ENCODE assay signal across 8 cellular contexts in the genomic region with DNA sequence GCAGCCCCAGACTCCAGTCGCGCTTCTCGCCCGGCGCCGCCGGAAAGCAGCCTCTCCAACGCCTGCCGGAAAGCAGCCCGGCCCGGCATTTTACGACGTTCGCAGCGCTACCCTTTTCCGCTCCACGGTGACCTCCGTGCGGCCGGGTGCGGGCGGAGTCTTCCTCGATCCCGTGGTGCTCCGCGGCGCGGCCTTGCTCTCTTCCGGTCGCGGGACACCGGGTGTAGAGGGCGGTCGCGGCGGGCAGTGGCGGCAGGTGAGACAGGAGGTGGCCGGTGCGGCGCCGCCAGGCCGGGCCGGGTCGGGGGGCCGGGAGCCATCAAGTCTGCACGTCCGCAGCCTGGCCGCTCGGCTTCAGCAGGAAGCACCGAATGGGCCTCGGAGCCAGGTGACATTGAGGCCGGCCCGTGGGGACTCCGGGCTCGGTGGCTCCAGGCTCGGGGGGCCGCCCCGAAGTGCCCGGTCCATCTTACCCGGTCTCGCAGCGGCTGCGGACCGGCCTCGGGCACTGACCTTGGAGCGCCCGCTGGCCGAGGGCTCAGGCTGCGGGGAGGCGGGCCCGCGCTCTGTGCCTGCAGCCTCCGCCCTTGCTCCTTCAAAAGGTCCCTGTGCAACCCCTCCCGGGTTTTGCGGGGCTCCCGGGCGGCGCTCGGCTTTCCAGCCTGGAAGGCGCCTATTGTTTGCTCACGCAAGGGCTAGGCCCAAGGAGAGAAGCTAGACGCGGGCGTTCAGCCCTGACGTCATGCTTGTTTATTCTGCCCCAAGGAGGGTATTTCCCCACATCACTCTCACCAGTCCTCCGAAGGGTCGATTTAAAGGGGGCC. TPM values are rescaled to one million over a fixed set of nuclear protein-coding genes. Genes with fewer than 3 reads are reported as not detected.
A peak's percentile ranks its signal among the peaks of the same experiment; 100 is the strongest.
DNase-seq lines count a peak whose midpoint lies in the region; ATAC-seq and TF ChIP-seq lines count a peak whose summit lies in the region.

Gene COX4I1 (plus strand): TSS at position 199 of the 824 bp plus-strand sequence. CDS start 1,511 bp downstream, outside the sequence.
Gene EMC8 (minus strand): TSS at position 48 of the 824 bp plus-strand sequence. CDS start 249 bp downstream, outside the sequence.

- TF ChIP-seq POLR2A in IMR-90 (IDR thresholded peaks at IDR 0.05; ENCODE audit: low read depth, low read length) = peak; percentile 83

- peaks cover 13% of the 10 kb centered on the region; the same call in 1 of the 2 replicates for H3K9me1 ChIP-seq in IMR-90 (ENCODE audit: insufficient read depth, low read length)

- H3K27ac ChIP-seq in IMR-90 (ENCODE audit: insufficient read depth, low read length) = peak within 1 kb of the TSS; percentile 74
- peak within 1 kb of the TSS; percentile 53 for H3K27ac ChIP-seq in OCI-LY7 (ENCODE audit: low read depth, low read length, poor library complexity, severe bottlenecking)

- peak within 1 kb of the TSS; percentile 100 for H3K4me2 ChIP-seq in IMR-90 (ENCODE audit: low read depth, low read length)
- peak within 1 kb of the TSS; percentile 96 for H3K4me2 ChIP-seq in OCI-LY7 (ENCODE audit: low read length)

- BruUV-seq in IMR-90 (replicated peaks; lab: Mats Ljungman, UMichigan) (no TSS peak), OCI-LY7 (replicated peaks; lab: Mats Ljungman, UMichigan) (no TSS peak)

- peak within 1 kb of the TSS; percentile 38 for H4K91ac ChIP-seq in IMR-90 (ENCODE audit: insufficient read depth, low read depth, low read length)

- H3K14ac ChIP-seq in IMR-90 (replicated peaks; ENCODE audit: low read depth, low read length) = peak within 1 kb of the TSS; percentile 83

- H4K20me1 ChIP-seq in IMR-90 (ENCODE audit: insufficient read depth, low read length) = peaks cover 67% of the 10 kb centered on the region
- peaks cover 39% of the 10 kb centered on the region for H4K20me1 ChIP-seq in OCI-LY7 (ENCODE audit: insufficient read depth, low read length)

- WGBS in IMR-90 (ENCODE audit: extremely low coverage in 2 of 2, insufficient read length in 1 of 2), 2 experiments = 0% methylated on average over 54 of the region's 87 CpGs; no CpG with 5 or more reads in 1 of the 2 experiments

- no peaks in the 10 kb centered on the region for H3K9me2 ChIP-seq in OCI-LY7 (ENCODE audit: insufficient read depth, low read length)

- TF ChIP-seq CTCF in IMR-90 (conservative IDR thresholded peaks at IDR 0.05; ENCODE audit: low read depth, low read length) = no peak
- TF ChIP-seq CTCF in OCI-LY7 (conservative IDR thresholded peaks at IDR 0.05; ENCODE audit: low read length) = no peak
- no peak for TF ChIP-seq CTCF in epithelial cell of esophagus (IDR thresholded peaks at IDR 0.05; ENCODE audit: insufficient read depth, low read depth, low read length, missing control alignments)

- no peak within 1 kb of the TSS for H2BK15ac ChIP-seq in IMR-90 (ENCODE audit: low read depth, low read length)

- intact Hi-C loops in IMR-90 (cut with micrococcal nuclease) (loop anchor here (1.0 to 5.0 kb wide), 3 partner anchors 47 to 122 kb away; partner anchors contain the start of gene C16orf74), OCI-LY7 (cut with micrococcal nuclease; ENCODE audit: unreplicated experiment) (loop anchor here (2.0 kb wide), 1 partner anchor 41 kb away; no protein-coding TSS in a partner anchor)

- H3K79me2 ChIP-seq in OCI-LY7 (ENCODE audit: insufficient read depth, low read depth, low read length) = peaks cover 68% of the 10 kb centered on the region

- H2AK5ac ChIP-seq in IMR-90 (ENCODE audit: low read depth, low read length) = peak within 1 kb of the TSS; percentile 86

- no peak for TF ChIP-seq RAD21 in IMR-90 (IDR thresholded peaks at IDR 0.05; ENCODE audit: low read length)

- H3K56ac ChIP-seq in IMR-90 (ENCODE audit: extremely low read depth, insufficient read depth, low read length) = peak within 1 kb of the TSS; percentile 87

- in situ Hi-C loops in IMR-90 (cut with MboI; ENCODE audit: low sequenced_read_pairs) = loop anchor here (25.0 kb wide), 1 partner anchor 513 kb away; no protein-coding TSS in a partner anchor

- dilution Hi-C loops in IMR-90 (cut with HindIII; ENCODE audit: low sequenced_read_pairs, unreplicated experiment) = no loop called here

- peak within 1 kb of the TSS; percentile 65 to 84; a peak in 3 of 4 replicates for H4K8ac ChIP-seq in IMR-90 (ENCODE audit: low read depth in 2 of 2, low read length in 2 of 2)

- H2BK20ac ChIP-seq in IMR-90 (ENCODE audit: low read depth, low read length) = no peak within 1 kb of the TSS

- H3K4ac ChIP-seq in IMR-90 (ENCODE audit: low read depth, low read length) = peak within 1 kb of the TSS; percentile 76

- POLR2A ChIA-PET in IMR-90 (lab: Charles Lee; ENCODE audit: unreplicated experiment) = no interaction called here
- POLR2A ChIA-PET in OCI-LY7 (lab: Charles Lee) = no interaction called here

- H3K9me3 ChIP-seq in IMR-90 (ENCODE audit: control insufficient read depth, insufficient read depth, low read length) (no peaks in the 10 kb centered on the region), OCI-LY7 (ENCODE audit: low read length) (no peaks in the 10 kb centered on the region), mononuclear cell (ENCODE audit: low read depth, low read length) (no peaks in the 10 kb centered on the region)

- peak within 1 kb of the TSS; percentile 95 for H2AFZ ChIP-seq in IMR-90 (replicated peaks; ENCODE audit: low read length, poor library complexity)
- peak within 1 kb of the TSS; percentile 59 for H2AFZ ChIP-seq in OCI-LY7 (ENCODE audit: low read length)

- CTCF ChIA-PET in IMR-90 (lab: Yijun Ruan, JAX) = no interaction called here
- CTCF ChIA-PET in OCI-LY7 (lab: Charles Lee; ENCODE audit: unreplicated experiment) = no interaction called here

- ATAC-seq in GM21529 (IDR thresholded peaks at IDR 0.05; ENCODE audit: unreplicated experiment) = peak; percentile 83
- ATAC-seq in IMR-90 (ENCODE audit: low read depth) = peak; percentile 93

- DNase-seq in DMS114 treated with DMSO at 0.1 percent for 48 hours (lab: John Stamatoyannopoulos, UW; ENCODE audit: unreplicated experiment) = peak; percentile 82
- DNase-seq in IMR-90 = peak; percentile 92
- peak; percentile 95 for DNase-seq in OCI-LY7 (ENCODE audit: low spot score)
- peak; percentile 93 for DNase-seq in activated T-cell treated with anti-CD3 and anti-CD28 coated beads for 24 hours (ENCODE audit: low read depth)
- peak; percentile 93 for DNase-seq in epithelial cell of esophagus (ENCODE audit: low read depth)
- DNase-seq in stimulated activated CD8-positive, alpha-beta memory T cell treated with anti-CD3 and anti-CD28 coated beads, Interleukin-2, amount 100 ng/mL, for 48 hours (ENCODE audit: low read depth in 2 of 2) = peak; percentile 90 to 95

- peak within 1 kb of the TSS; percentile 95 for H2AK9ac ChIP-seq in IMR-90 (replicated peaks; ENCODE audit: low read depth, low read length, poor library complexity)

- peak within 1 kb of the TSS; percentile 39; the same call in 1 of the 2 replicates for H2BK120ac ChIP-seq in IMR-90 (ENCODE audit: low read depth, low read length)

- H3K36me3 ChIP-seq in IMR-90 (ENCODE audit: control insufficient read depth, insufficient read depth, low read length) = peaks cover 44% of the 10 kb centered on the region
- H3K36me3 ChIP-seq in OCI-LY7 (ENCODE audit: insufficient read depth, low read length) = peaks cover 72% of the 10 kb centered on the region

- peak within 1 kb of the TSS; percentile 94 for H3K4me3 ChIP-seq in IMR-90 (ENCODE audit: insufficient read depth, low read depth, low read length)
- peak within 1 kb of the TSS; percentile 95 for H3K4me3 ChIP-seq in OCI-LY7 (ENCODE audit: low read depth, low read length, poor library complexity, severe bottlenecking)
- H3K4me3 ChIP-seq in epithelial cell of esophagus (ENCODE audit: low read length) = peak within 1 kb of the TSS; percentile 79
- H3K4me3 ChIP-seq in mononuclear cell (ENCODE audit: low read length) = peak within 1 kb of the TSS; percentile 91

- H3K9ac ChIP-seq in IMR-90 (ENCODE audit: low read depth, low read length) = peak within 1 kb of the TSS; percentile 74

- H3K79me1 ChIP-seq in IMR-90 (ENCODE audit: low read depth in 1 of 2, low read length in 2 of 2) = peaks cover 54 to 69% of the 10 kb centered on the region in 2 experiments

- H3K27me3 ChIP-seq in IMR-90 (ENCODE audit: control insufficient read depth, insufficient read depth, low read length) (no peaks in the 10 kb centered on the region), mononuclear cell (ENCODE audit: insufficient read depth, low read length) (no peaks in the 10 kb centered on the region)

- H4K5ac ChIP-seq in IMR-90 (ENCODE audit: low read depth, low read length) = peak within 1 kb of the TSS; percentile 19

- H3K23ac ChIP-seq in IMR-90 (ENCODE audit: low read depth, low read length) = peak within 1 kb of the TSS; percentile 97

- H3K4me1 ChIP-seq in IMR-90 (ENCODE audit: control insufficient read depth, insufficient read depth, low read length) (peaks cover 2% of the 10 kb centered on the region; the same call in 1 of the 2 replicates), OCI-LY7 (ENCODE audit: insufficient read depth, low read length, poor library complexity, severe bottlenecking) (peaks cover 23% of the 10 kb centered on the region), mononuclear cell (ENCODE audit: insufficient read depth, low read length) (peaks cover 29% of the 10 kb centered on the region)

- no peak within 1 kb of the TSS; the same call in 1 of the 2 replicates for H3K18ac ChIP-seq in IMR-90 (ENCODE audit: low read depth, low read length)

- H2BK5ac ChIP-seq in IMR-90 (ENCODE audit: low read depth, low read length, poor library complexity, severe bottlenecking) = peak within 1 kb of the TSS; percentile 64

TF ChIP-seq in IMR-90, 13 proteins besides CTCF, POLR2A, EP300 and RAD21:
- peak; percentile 46; the same call in 1 of the 2 replicates for TF ChIP-seq MAZ (IDR thresholded peaks at IDR 0.05; ENCODE audit: borderline replicate concordance, low read depth, low read length)
- peak; percentile 51; the same call in 1 of the 2 replicates for TF ChIP-seq CEBPB (IDR thresholded peaks at IDR 0.05; ENCODE audit: low read depth, low read length)
- no peak for TF ChIP-seq NFE2L2 (IDR thresholded peaks at IDR 0.05; ENCODE audit: low read depth, low read length)
TF ChIP-seq in IMR-90: peak in this region for 2.

RNA-seq across cellular contexts. Expression of gene COX4I1, which starts in this region (rescaled TPM):
- 392 and 397 TPM in 2 replicates for total RNA-seq in IMR-90 (2012; rRNA removed)
- 700 and 845 TPM in 2 replicates for polyA plus RNA-seq in IMR-90 (2012; rRNA removed)
- polyA plus RNA-seq in IMR-90 (2012; cell fraction: cytosol; rRNA removed) = 1,212 and 1,973 TPM in 2 replicates
- 339 and 570 TPM in 2 replicates for polyA plus RNA-seq in IMR-90 (2012; cell fraction: nucleus; rRNA removed; ENCODE audit: low replicate concordance)
- total RNA-seq in OCI-LY7 (2014; rRNA removed; shearing (Covaris generic)) = 569 and 633 TPM in 2 replicates
- 542 and 581 TPM in 2 replicates for total RNA-seq in OCI-LY7 (2022)
- 322 TPM for total RNA-seq in mononuclear cell

RNA-seq across cellular contexts. Expression of gene EMC8, which starts in this region (rescaled TPM):
- total RNA-seq in IMR-90 (2012; rRNA removed) (23.7 and 28.3 TPM in 2 replicates), OCI-LY7 (2022) (47.5 and 54.4 TPM in 2 replicates), mononuclear cell (18.4 TPM)
- 48.9 and 54.7 TPM in 2 replicates for polyA plus RNA-seq in IMR-90 (2012; rRNA removed)
- polyA plus RNA-seq in IMR-90 (2012; cell fraction: cytosol; rRNA removed) = 41.7 and 51.1 TPM in 2 replicates
- 43.3 and 43.9 TPM in 2 replicates for polyA plus RNA-seq in IMR-90 (2012; cell fraction: nucleus; rRNA removed; ENCODE audit: low replicate concordance)
- total RNA-seq in OCI-LY7 (2014; rRNA removed; shearing (Covaris generic)) = 37.6 and 54.0 TPM in 2 replicates

Comparison
In these comparisons a context has a peak if more than half of its experiments do, and no peak if none do; other contexts are left out.
1. Peak in every context shown above with its lines: DNase-seq, ATAC-seq, H3K4me3 ChIP-seq and H3K27ac ChIP-seq.